ENCODE assay signal across 8 cellular contexts in the genomic region with DNA sequence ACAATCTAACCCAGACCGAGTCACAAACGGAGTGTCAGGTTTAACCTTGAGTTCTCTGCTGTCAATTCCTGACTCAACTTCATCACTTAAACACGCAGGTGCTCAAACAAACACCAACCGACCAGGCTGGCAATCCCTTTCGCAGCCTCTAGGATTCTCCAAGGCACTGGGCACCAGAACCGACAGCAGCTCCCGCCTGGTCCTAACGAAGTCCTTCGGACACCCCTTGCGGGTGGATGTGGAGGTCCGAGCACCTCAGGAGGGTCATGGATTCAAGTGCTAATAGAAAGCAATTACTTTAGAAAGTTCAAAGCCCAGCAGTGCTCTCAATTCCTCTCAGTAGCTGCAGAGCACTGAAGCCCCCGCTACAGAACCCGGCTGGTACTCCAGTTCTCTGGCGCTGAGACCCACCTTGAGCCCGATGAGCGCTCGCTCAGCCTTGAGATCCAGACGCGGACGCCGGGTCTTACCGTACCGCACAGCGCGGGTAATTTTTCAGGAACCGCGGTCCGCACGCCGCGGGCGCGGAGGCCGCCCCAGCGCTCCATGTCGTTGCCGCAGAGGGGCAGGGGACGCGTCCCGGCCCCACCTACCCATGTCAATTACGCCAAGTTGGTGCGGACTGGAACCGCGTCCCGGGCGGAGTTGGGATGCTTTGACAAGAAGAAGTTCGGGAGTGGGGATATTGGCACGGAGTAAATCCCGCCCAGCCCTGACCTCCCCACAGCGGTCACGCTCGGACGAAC. TPM values are rescaled to one million over a fixed set of nuclear protein-coding genes. Genes with fewer than 3 reads are reported as not detected.
A peak's percentile ranks its signal among the peaks of the same experiment; 100 is the strongest.
DNase-seq lines count a peak whose midpoint lies in the region; ATAC-seq lines count a peak whose summit lies in the region.

No MANE protein-coding gene starts in this region.

- peak; percentile 40 to 46 (median 44) for DNase-seq in CD4-positive, alpha-beta memory T cell
- DNase-seq in HuH-7.5 (ENCODE audit: low spot score) (peak; percentile 38), SHP77 treated with DMSO at 0.1 percent for 48 hours (lab: John Stamatoyannopoulos, UW) (peak; percentile 87), foreskin melanocyte (peak; percentile 28)
- DNase-seq in activated naive CD4-positive, alpha-beta T cell treated with anti-CD3 and anti-CD28 coated beads for 36 hours: peak; percentile 78

- no peaks in the 10 kb centered on the region for H3K9me3 ChIP-seq in CD4-positive, alpha-beta memory T cell (ENCODE audit: control insufficient read depth in 1 of 2, low read length in 2 of 2)
- peaks cover 3% of the 10 kb centered on the region for H3K9me3 ChIP-seq in neuron (ENCODE audit: low read length)

- peak overlapping the region; percentile 89 for H2AFZ ChIP-seq in neuron (ENCODE audit: low read depth, low read length)

- intact Hi-C loops in CD4-positive, alpha-beta memory T cell (cut with micrococcal nuclease): loop anchor here (1.0 to 10.0 kb wide), 9 partner anchors 44 to 1055 kb away; a partner anchor contains a TSS
- intact Hi-C loops in activated naive CD4-positive, alpha-beta T cell treated with anti-CD3 and anti-CD28 coated beads for 36 hours (cut with micrococcal nuclease): loop anchor here (1.0 to 5.0 kb wide), 16 partner anchors 9 to 1053 kb away; a partner anchor contains a TSS

- no peaks in the 10 kb centered on the region for H3K36me3 ChIP-seq in CD4-positive, alpha-beta memory T cell (ENCODE audit: insufficient read depth, low read length)
- no peaks in the 10 kb centered on the region for H3K36me3 ChIP-seq in neuron (ENCODE audit: insufficient read depth, low read length)

- ATAC-seq in GM21360 (IDR thresholded peaks at IDR 0.05; ENCODE audit: unreplicated experiment) (peak; percentile 23), GM18873 (IDR thresholded peaks at IDR 0.05; ENCODE audit: low FRiP score, unreplicated experiment) (no peak)

- H3K4me1 Mint-ChIP-seq in CD4-positive, alpha-beta memory T cell: peaks cover 5 to 17% (median 7%) of the 10 kb centered on the region in 4 donors
- H3K4me1 Mint-ChIP-seq in activated naive CD4-positive, alpha-beta T cell treated with anti-CD3 and anti-CD28 coated beads for 36 hours (ENCODE audit: low read depth): peaks cover 34% of the 10 kb centered on the region

- peak overlapping the region; percentile 89 to 94 (median 90) for H3K4me3 Mint-ChIP-seq in CD4-positive, alpha-beta memory T cell
- peak overlapping the region; percentile 93 for H3K4me3 Mint-ChIP-seq in activated naive CD4-positive, alpha-beta T cell treated with anti-CD3 and anti-CD28 coated beads for 36 hours

- POLR2A ChIA-PET in CD4-positive, alpha-beta memory T cell (lab: Charles Lee; ENCODE audit: partially characterized antibody): interaction anchor here (0.8 to 3.5 kb wide), 4 partner anchors 43 to 252 kb away, joined by 3 to 22 read pairs (median 3); a partner anchor contains a TSS

- no peaks in the 10 kb centered on the region for H3K36me3 Mint-ChIP-seq in CD4-positive, alpha-beta memory T cell
- no peaks in the 10 kb centered on the region for H3K36me3 Mint-ChIP-seq in activated naive CD4-positive, alpha-beta T cell treated with anti-CD3 and anti-CD28 coated beads for 36 hours (ENCODE audit: low read depth)

- H3K27me3 ChIP-seq in CD4-positive, alpha-beta memory T cell (ENCODE audit: insufficient read depth, low read length): no peaks in the 10 kb centered on the region
- H3K27me3 ChIP-seq in neuron (ENCODE audit: insufficient read depth, low read length): peaks cover 3% of the 10 kb centered on the region

- H3K27me3 Mint-ChIP-seq in CD4-positive, alpha-beta memory T cell: peaks cover 0 to 17% of the 10 kb centered on the region in 2 donors
- H3K27me3 Mint-ChIP-seq in activated naive CD4-positive, alpha-beta T cell treated with anti-CD3 and anti-CD28 coated beads for 36 hours (ENCODE audit: low read depth): no peaks in the 10 kb centered on the region

- peak overlapping the region in 5 of 7 donors; percentile 23 to 88 (median 80) for H3K27ac Mint-ChIP-seq in CD4-positive, alpha-beta memory T cell
- H3K27ac Mint-ChIP-seq in activated naive CD4-positive, alpha-beta T cell treated with anti-CD3 and anti-CD28 coated beads for 36 hours: peak overlapping the region; percentile 36

- H3K27ac ChIP-seq in CD4-positive, alpha-beta memory T cell (ENCODE audit: low read depth, low read length): peak overlapping the region; percentile 38

- no peaks in the 10 kb centered on the region for H3K9me3 Mint-ChIP-seq in CD4-positive, alpha-beta memory T cell
- no peaks in the 10 kb centered on the region for H3K9me3 Mint-ChIP-seq in activated naive CD4-positive, alpha-beta T cell treated with anti-CD3 and anti-CD28 coated beads for 36 hours

- H3K4me1 ChIP-seq in CD4-positive, alpha-beta memory T cell (ENCODE audit: insufficient read depth, low read length): peaks cover 16% of the 10 kb centered on the region
- peaks cover 40% of the 10 kb centered on the region for H3K4me1 ChIP-seq in neuron (ENCODE audit: insufficient read depth, low read length)

- H3K4me3 ChIP-seq in CD4-positive, alpha-beta memory T cell (ENCODE audit: low read length in 2 of 2): peak overlapping the region; percentile 51 to 85
- peak overlapping the region; percentile 92 for H3K4me3 ChIP-seq in neuron (ENCODE audit: low read length)

- CTCF ChIA-PET in CD4-positive, alpha-beta memory T cell (lab: Charles Lee; ENCODE audit: partially characterized antibody): interaction anchor here (1.1 kb wide), 1 partner anchor 21 kb away, joined by 3 read pairs; no protein-coding TSS in a partner anchor
- CTCF ChIA-PET in activated naive CD4-positive, alpha-beta T cell treated with anti-CD3 and anti-CD28 coated beads for 36 hours (lab: Charles Lee): interaction anchor here (0.7 kb wide), 2 partner anchors 58 to 155 kb away, joined by 3 to 4 read pairs; no protein-coding TSS in a partner anchor

RNA-seq across cellular contexts. Expression of a gene that starts 0.7 kb away (rescaled TPM):
- total RNA-seq in CD4-positive, alpha-beta memory T cell: 1 to 10 TPM; 3.2 to 3.3 TPM
- polyA plus RNA-seq in CD4-positive, alpha-beta memory T cell: 1 to 10 TPM; 5.5 to 7.5 TPM
- 10 to 100 TPM; 11.8 TPM for total RNA-seq in activated naive CD4-positive, alpha-beta T cell treated with anti-CD3 and anti-CD28 coated beads for 36 hours

RNA-seq across cellular contexts. Expression of a gene that starts 43.6 kb away (rescaled TPM):
- total RNA-seq in CD4-positive, alpha-beta memory T cell: 10 to 100 TPM; 13.1 to 17.9 TPM
- 1 to 10 TPM; 3.4 to 9.5 TPM for polyA plus RNA-seq in CD4-positive, alpha-beta memory T cell
- total RNA-seq in activated naive CD4-positive, alpha-beta T cell treated with anti-CD3 and anti-CD28 coated beads for 36 hours: 10 to 100 TPM in 1 of 2 experiments, 1 to 10 TPM in 1; 9.4 to 11.6 TPM

Comparison
In these comparisons a context has a peak if more than half of its experiments do, and no peak if none do; other contexts are left out.
1. DNase-seq: peak in every context shown above with its lines; median percentile 87 in SHP77 treated with DMSO at 0.1 percent for 48 hours; 78 in activated naive CD4-positive, alpha-beta T cell treated with anti-CD3 and anti-CD28 coated beads for 36 hours; 44 in CD4-positive, alpha-beta memory T cell; 38 in HuH-7.5; 28 in foreskin melanocyte.